Comparison of ENCODE assay signal across 8 cellular contexts in the genomic region with DNA sequence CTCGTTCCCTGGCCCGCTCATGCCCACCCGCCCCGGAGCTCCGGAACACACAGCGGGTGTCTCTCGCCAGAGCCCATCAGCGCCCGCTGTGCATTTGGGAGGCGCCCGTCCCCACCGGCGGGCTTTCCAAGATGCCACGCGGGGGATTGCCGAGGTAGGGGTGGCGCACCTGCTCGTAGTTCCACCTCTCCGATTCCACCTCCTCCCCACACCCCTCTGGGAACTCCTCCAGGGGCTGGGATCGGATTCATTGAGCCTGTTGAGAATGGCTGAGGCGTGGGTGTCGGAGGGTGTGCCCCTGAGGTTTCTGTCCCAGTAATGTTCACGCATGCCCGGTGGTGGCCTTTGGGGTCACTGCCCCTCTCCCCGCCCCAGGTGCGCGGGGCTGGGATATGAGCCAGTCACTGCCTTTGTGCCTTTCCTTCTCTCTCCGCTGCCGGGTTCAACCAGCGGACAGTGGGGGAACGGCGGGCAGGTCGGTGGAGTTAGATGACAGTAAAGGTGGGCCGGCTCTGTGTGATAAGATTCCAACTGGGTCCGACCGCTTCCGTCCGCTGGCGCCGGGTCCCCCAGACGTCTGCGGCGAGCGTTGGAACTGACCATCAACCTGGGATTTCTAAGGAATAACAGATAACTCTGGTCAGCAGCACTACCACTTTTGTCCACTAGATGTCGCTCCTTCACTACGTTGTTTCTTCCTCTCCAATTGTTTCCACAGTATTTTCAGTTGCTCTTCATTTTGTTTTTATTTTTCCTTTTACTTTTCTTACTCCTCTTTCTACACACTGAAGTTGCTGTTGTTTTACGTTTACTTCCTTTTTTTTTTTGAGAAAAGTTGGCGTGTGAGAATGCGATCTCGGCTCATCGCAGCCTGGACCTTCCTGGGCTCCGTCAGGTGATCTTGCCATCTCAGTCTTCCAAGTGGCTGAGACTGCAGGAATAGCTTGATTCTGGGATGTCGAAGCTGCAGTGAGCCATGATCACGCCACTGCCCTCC.
A peak's percentile ranks its signal among the peaks of the same experiment; 100 is the strongest.
DNase-seq lines count a peak whose midpoint lies in the region; ATAC-seq, FAIRE-seq and TF ChIP-seq lines count a peak whose summit lies in the region.

No MANE protein-coding gene starts in this region.

- peak overlapping the region; percentile 41 for H2AFZ ChIP-seq in ACC112 (ENCODE audit: low read length, unreplicated experiment)
- peak overlapping the region; percentile 23 for H2AFZ ChIP-seq in endothelial cell of umbilical vein (ENCODE audit: low read depth, low read length)

- in situ Hi-C loops in GM13976 (cut with MboI; ENCODE audit: low sequenced_read_pairs, unreplicated experiment) = loop anchor here (25.0 kb wide), 3 partner anchors 174 to 1124 kb away; partner anchors contain the start of gene ALG10B

- no peak for TF ChIP-seq POLR2A in endothelial cell of umbilical vein (IDR thresholded peaks at IDR 0.05; ENCODE audit: low read depth, low read length)

- CTCF ChIA-PET in activated CD8-positive, alpha-beta memory T cell treated with anti-CD3 and anti-CD28 coated beads, Interleukin-2, amount 10 ng/mL, durations not matched to agents 7 days and 5 days (lab: Charles Lee) = interaction anchor here (0.7 to 2.1 kb wide), 3 partner anchors 177 to 178 kb away, joined by 3 to 14 read pairs (median 4); partner anchors contain the start of gene ALG10B
- CTCF ChIA-PET in endothelial cell of umbilical vein (lab: Charles Lee) = interaction anchor here (0.6 to 2.8 kb wide), 6 partner anchors 170 to 1134 kb away, joined by 3 to 15 read pairs (median 6); partner anchors contain the start of gene ALG10B

- no peak overlapping the region for H3K4me2 ChIP-seq in endothelial cell of umbilical vein (ENCODE audit: insufficient read depth, low read length)

- DNase-seq in GM13976 (ENCODE audit: low spot score) (peak; percentile 76), NCI-H748 treated with DMSO at 0.1 percent for 48 hours (lab: John Stamatoyannopoulos, UW) (peak; percentile 73), endothelial cell of umbilical vein (ENCODE audit: low read depth, low spot score) (peak; percentile 72), mucosa of gallbladder (ENCODE audit: low spot score) (peak; percentile 81)
- DNase-seq in activated CD8-positive, alpha-beta memory T cell treated with anti-CD3 and anti-CD28 coated beads, Interleukin-2, amount 10 ng/mL, durations not matched to agents 7 days and 5 days = peak; percentile 70
- peak; percentile 84 for DNase-seq in stimulated activated CD8-positive, alpha-beta memory T cell treated with anti-CD3 and anti-CD28 coated beads, Interleukin-4, amount 100 ng/mL, for 48 hours

- peak; percentile 55 for ATAC-seq in HG03135 (IDR thresholded peaks at IDR 0.05; ENCODE audit: unreplicated experiment)
- ATAC-seq in activated CD8-positive, alpha-beta memory T cell treated with anti-CD3 and anti-CD28 coated beads, Interleukin-2, amount 10 ng/mL, durations not matched to agents 7 days and 5 days = peak; percentile 71

- H3K9me1 ChIP-seq in endothelial cell of umbilical vein (replicated peaks; ENCODE audit: control insufficient read depth, extremely low read depth, insufficient read depth, low read length) = no peaks in the 10 kb centered on the region

- H3K79me2 ChIP-seq in ACC112 (ENCODE audit: control insufficient read depth, insufficient read depth, low read length, unreplicated experiment) = no peaks in the 10 kb centered on the region
- H3K79me2 ChIP-seq in endothelial cell of umbilical vein (ENCODE audit: control insufficient read depth, insufficient read depth, low read length) = no peaks in the 10 kb centered on the region

- FAIRE-seq in endothelial cell of umbilical vein (lab: Jason Lieb, UNC) = peak; percentile 87

- H3K9me3 ChIP-seq in endothelial cell of umbilical vein (replicated peaks; ENCODE audit: control insufficient read depth, insufficient read depth, low read length) = no peaks in the 10 kb centered on the region

- H3K4me3 Mint-ChIP-seq in activated CD8-positive, alpha-beta memory T cell treated with anti-CD3 and anti-CD28 coated beads, Interleukin-2, amount 10 ng/mL, durations not matched to agents 7 days and 5 days = peak overlapping the region; percentile 67

- H3K4me1 Mint-ChIP-seq in activated CD8-positive, alpha-beta memory T cell treated with anti-CD3 and anti-CD28 coated beads, Interleukin-2, amount 10 ng/mL, durations not matched to agents 7 days and 5 days = peaks cover 9% of the 10 kb centered on the region

- no peak overlapping the region for H3K27ac Mint-ChIP-seq in activated CD8-positive, alpha-beta memory T cell treated with anti-CD3 and anti-CD28 coated beads, Interleukin-2, amount 10 ng/mL, durations not matched to agents 7 days and 5 days

- H3K36me3 Mint-ChIP-seq in activated CD8-positive, alpha-beta memory T cell treated with anti-CD3 and anti-CD28 coated beads, Interleukin-2, amount 10 ng/mL, durations not matched to agents 7 days and 5 days = no peaks in the 10 kb centered on the region

- H3K9ac ChIP-seq in endothelial cell of umbilical vein (replicated peaks; ENCODE audit: extremely low read depth, insufficient read depth, low read length) = no peak overlapping the region

- TF ChIP-seq CTCF in GM13976 (IDR thresholded peaks at IDR 0.05; ENCODE audit: borderline replicate concordance, control extremely low read depth, extremely low read depth, insufficient read depth, missing control alignments) = peak; percentile 85
- TF ChIP-seq CTCF in endothelial cell of umbilical vein (IDR thresholded peaks at IDR 0.05; ENCODE audit: extremely low read depth in 1 of 2, insufficient read depth in 1 of 2, low read depth in 1 of 2, low read length in 2 of 2) = peak; percentile 84 to 89

- no peaks in the 10 kb centered on the region for H3K4me1 ChIP-seq in ACC112 (ENCODE audit: control insufficient read depth, insufficient read depth, low read length, unreplicated experiment)
- H3K4me1 ChIP-seq in endothelial cell of umbilical vein (ENCODE audit: control insufficient read depth, extremely low read depth, insufficient read depth, low read length) = no peaks in the 10 kb centered on the region

- H3K27me3 ChIP-seq in ACC112 (ENCODE audit: insufficient read depth, low read length) (peaks cover 8% of the 10 kb centered on the region; the same call in 1 of the 2 replicates), endothelial cell of umbilical vein (ENCODE audit: control insufficient read depth in 2 of 2, insufficient read depth in 2 of 2, low read length in 2 of 2) (no peaks in the 10 kb centered on the region)

- peak overlapping the region; percentile 59 for H3K4me3 ChIP-seq in ACC112 (ENCODE audit: low read depth, low read length)
- H3K4me3 ChIP-seq in endothelial cell of umbilical vein (replicated peaks in 1 of 3; ENCODE audit: insufficient read depth in 1 of 3, low read depth in 1 of 3, low read length in 3 of 3) = peak overlapping the region in 1 of 3 experiments; percentile 27

- dilution Hi-C loops in endothelial cell of umbilical vein (cut with MboI; ENCODE audit: extremely low pct_ligation_motif_present, low sequenced_read_pairs) = no loop called here

- H3K27ac ChIP-seq in ACC112 (ENCODE audit: low read depth, low read length) (no peak overlapping the region), endothelial cell of umbilical vein (ENCODE audit: insufficient read depth, low read depth, low read length) (no peak overlapping the region)

- POLR2A ChIA-PET in endothelial cell of umbilical vein (lab: Charles Lee) = no interaction called here

- no peaks in the 10 kb centered on the region for H3K9me3 Mint-ChIP-seq in activated CD8-positive, alpha-beta memory T cell treated with anti-CD3 and anti-CD28 coated beads, Interleukin-2, amount 10 ng/mL, durations not matched to agents 7 days and 5 days (ENCODE audit: low read depth)

- intact Hi-C loops in endothelial cell of umbilical vein (cut with micrococcal nuclease) = loop anchor here (1.0 to 5.0 kb wide), 2 partner anchors 178 to 1134 kb away; partner anchors contain the start of gene ALG10B

- no peaks in the 10 kb centered on the region for H3K36me3 ChIP-seq in ACC112 (ENCODE audit: insufficient read depth, low read length)
- no peaks in the 10 kb centered on the region for H3K36me3 ChIP-seq in endothelial cell of umbilical vein (ENCODE audit: control insufficient read depth in 2 of 2, extremely low read depth in 1 of 2, insufficient read depth in 2 of 2, low read length in 2 of 2)

- no TSS peak for BruUV-seq in endothelial cell of umbilical vein (replicated peaks; lab: Mats Ljungman, UMichigan)

- peaks cover 5% of the 10 kb centered on the region for H3K27me3 Mint-ChIP-seq in activated CD8-positive, alpha-beta memory T cell treated with anti-CD3 and anti-CD28 coated beads, Interleukin-2, amount 10 ng/mL, durations not matched to agents 7 days and 5 days

- H4K20me1 ChIP-seq in endothelial cell of umbilical vein (replicated peaks; ENCODE audit: control insufficient read depth, extremely low read depth, insufficient read depth, low read length) = no peaks in the 10 kb centered on the region

TF ChIP-seq in endothelial cell of umbilical vein, 7 proteins besides CTCF, POLR2A, EP300 and RAD21:
- TF ChIP-seq POLR2AphosphoS5 (IDR thresholded peaks at IDR 0.05; ENCODE audit: insufficient read depth, low read depth, low read length) (no peak), EZH2 (IDR thresholded peaks at IDR 0.05; ENCODE audit: borderline replicate concordance, low read depth, low read length, severe bottlenecking) (no peak), MYC (IDR thresholded peaks at IDR 0.05; ENCODE audit: low read depth, low read length) (no peak), JUN (IDR thresholded peaks at IDR 0.05; ENCODE audit: borderline replicate concordance, insufficient read depth, insufficient read length, low read depth) (no peak), MAX (IDR thresholded peaks at IDR 0.05; ENCODE audit: insufficient read depth, insufficient read length) (no peak), FOS (IDR thresholded peaks at IDR 0.05; ENCODE audit: borderline replicate concordance, insufficient read depth, low read length) (no peak), GATA2 (IDR thresholded peaks at IDR 0.05; ENCODE audit: insufficient read depth, insufficient read length, low read depth, low read length) (no peak)
